ENCODE assay signal across 2 cellular contexts in the genomic region with DNA sequence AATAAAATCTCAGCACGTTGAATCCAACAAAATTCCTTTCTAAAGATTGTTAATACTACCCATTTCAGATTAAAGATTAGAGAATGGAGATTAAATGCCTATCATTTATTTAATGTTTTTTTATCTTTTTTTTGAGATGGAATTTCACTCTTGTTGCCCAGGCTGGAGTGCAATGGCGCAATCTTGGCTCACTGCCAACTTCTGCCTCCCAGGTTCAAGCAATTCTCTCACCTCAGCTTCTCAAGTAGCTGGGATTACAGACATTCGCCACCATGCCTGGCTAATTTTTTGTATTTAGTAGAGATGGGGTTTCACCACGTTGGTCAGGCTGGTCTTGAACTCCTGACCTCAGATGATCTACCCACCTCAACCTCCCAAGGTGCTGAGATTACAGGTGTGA.
TF ChIP-seq lines count a peak whose summit lies in the region.

No MANE protein-coding gene starts in this region.

TF ChIP-seq in HCT116, 20 proteins besides CTCF, POLR2A, EP300 and RAD21:
- 0 out of 2 replicates have a peak, but pooled peaks have one; percentile 13 for TF ChIP-seq CEBPB (IDR thresholded peaks at IDR 0.05; ENCODE audit: low read depth)

TF ChIP-seq in GM12878, 131 proteins besides CTCF, POLR2A, EP300 and RAD21:
- peak; percentile 30 for TF ChIP-seq SMAD1 (IDR thresholded peaks at IDR 0.05; ENCODE audit: low read depth, partially characterized antibody)
TF ChIP-seq in GM12878: peak in this region for 1; not testable (repeated sequence) for 130.
